ENCODE assay signal across 27 cellular contexts in the genomic region with DNA sequence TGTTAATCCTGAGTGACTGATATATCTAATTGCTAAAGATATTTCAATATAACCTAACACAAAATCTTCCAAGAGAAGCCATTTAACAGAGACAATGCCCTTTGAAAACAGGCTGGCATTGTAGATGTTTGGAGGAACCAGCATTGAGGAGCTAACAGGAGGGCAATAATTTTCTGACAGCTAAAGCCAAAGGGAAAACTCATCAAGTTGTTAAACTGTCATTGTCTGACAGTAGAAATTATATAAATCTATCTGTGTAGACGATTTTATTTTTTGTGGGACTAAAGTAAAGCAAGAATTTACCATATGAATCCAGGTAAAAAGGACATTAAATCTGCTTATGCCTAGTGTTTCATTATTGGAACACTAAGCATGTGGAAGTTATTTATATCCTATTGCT.
DNase-seq lines count a peak whose midpoint lies in the region; TF ChIP-seq lines count a peak whose summit lies in the region.
"Had no signal": no experiment of that assay in that cellular context is flagged by ENCODE, and none has a peak within 500 bp of the region (broad histone marks: within the 10 kb centered on the region; RNA-seq: fewer than 3 reads in every experiment).

No MANE protein-coding gene starts in this region.

- no peaks in the 10 kb centered on the region for H3K27me3 ChIP-seq in neural cell (ENCODE audit: insufficient read depth, low read depth, low read length)
- no peaks in the 10 kb centered on the region for H3K27me3 ChIP-seq in thyroid gland
- H3K27me3 ChIP-seq: BE2C; BLaER1; BLaER1 treated with 17β-estradiol and CSF1 and Interleukin-3, amounts not matched to agents 10 nM and 100 nM had no signal

- H3K27ac ChIP-seq in neural cell (ENCODE audit: low read length) (peak overlapping the region; percentile 53), thyroid gland (no peak overlapping the region)
- H3K27ac ChIP-seq: 22Rv1; A549; BLaER1; BLaER1 treated with 17β-estradiol and CSF1 and Interleukin-3, amounts not matched to agents 10 nM and 100 nM; C4-2B had no signal

- peak overlapping the region; percentile 26 for H3K4me3 ChIP-seq in neural cell (ENCODE audit: low read length)
- H3K4me3 ChIP-seq in thyroid gland (replicated peaks in 1 of 3): no peak overlapping the region
- H3K4me3 ChIP-seq: A549; BLaER1; BLaER1 treated with 17β-estradiol and CSF1 and Interleukin-3, amounts not matched to agents 10 nM and 100 nM had no signal

- H3K9me2 ChIP-seq in neural cell (ENCODE audit: insufficient read depth, low read length): no peaks in the 10 kb centered on the region

- WGBS in thyroid gland, 2 donors: 53 to 55% methylated on average over 1 of the region's 1 CpG

- H3K4me2 ChIP-seq in neural cell (ENCODE audit: low read length): peak overlapping the region; percentile 12
- H3K4me2 ChIP-seq: A549; BLaER1; BLaER1 treated with 17β-estradiol and CSF1 and Interleukin-3, amounts not matched to agents 10 nM and 100 nM had no signal

- H3K79me2 ChIP-seq in neural cell (replicated peaks; ENCODE audit: insufficient read depth, low read length): no peaks in the 10 kb centered on the region

- H3K9me3 ChIP-seq in neural cell (ENCODE audit: low read length): no peaks in the 10 kb centered on the region
- no peaks in the 10 kb centered on the region for H3K9me3 ChIP-seq in thyroid gland
- H3K9me3 ChIP-seq: A549; BE2C; BLaER1; BLaER1 treated with 17β-estradiol and CSF1 and Interleukin-3, amounts not matched to agents 10 nM and 100 nM; Caco-2 had no signal

- peak; percentile 92 for TF ChIP-seq EP300 in neural cell (conservative IDR thresholded peaks at IDR 0.05; ENCODE audit: poor library complexity, severe bottlenecking)

- intact Hi-C loops in thyroid gland (cut with DNase I): no loop called here

- TF ChIP-seq RAD21 in neural cell (conservative IDR thresholded peaks at IDR 0.05): no peak

- H3K9ac ChIP-seq in neural cell (ENCODE audit: low read length): no peak overlapping the region
- H3K9ac ChIP-seq: BLaER1; BLaER1 treated with 17β-estradiol and CSF1 and Interleukin-3, amounts not matched to agents 10 nM and 100 nM had no signal

- DNase-seq in thyroid gland: no peak
- DNase-seq: 8988T; ACHN; AML-193; BE2C; C1 segment of cervical spinal cord; Caco-2; Calu3; CD4-positive, alpha-beta memory T cell; CD4-positive, alpha-beta T cell; CD4-positive, CD25-positive, alpha-beta regulatory T cell; CD8-positive, alpha-beta memory T cell; CD8-positive, alpha-beta T cell; COR-L47; DMS 273 treated with DMSO at 0.1 percent for 48 hours; DMS153; DMS53; DMS79; DMS79 treated with DMSO at 0.1 percent for 48 hours; DND-41; EL had no signal

- TF ChIP-seq CTCF in neural cell (IDR thresholded peaks at IDR 0.05; ENCODE audit: poor library complexity, severe bottlenecking) (no peak), thyroid gland (IDR thresholded peaks at IDR 0.05) (no peak)

- no peaks in the 10 kb centered on the region for H4K20me1 ChIP-seq in neural cell (ENCODE audit: insufficient read depth)
- H4K20me1 ChIP-seq: BLaER1; BLaER1 treated with 17β-estradiol and CSF1 and Interleukin-3, amounts not matched to agents 10 nM and 100 nM had no signal

- no peak overlapping the region for H2AFZ ChIP-seq in neural cell (ENCODE audit: low read depth, low read length)

- H3K36me3 ChIP-seq in neural cell (ENCODE audit: insufficient read depth, low read length) (no peaks in the 10 kb centered on the region), thyroid gland (no peaks in the 10 kb centered on the region)
- H3K36me3 ChIP-seq: BE2C; BLaER1; BLaER1 treated with 17β-estradiol and CSF1 and Interleukin-3, amounts not matched to agents 10 nM and 100 nM had no signal

- TF ChIP-seq POLR2A in thyroid gland (IDR thresholded peaks at IDR 0.05): no peak

- no peaks in the 10 kb centered on the region for H3K4me1 ChIP-seq in thyroid gland
- H3K4me1 ChIP-seq: A549; BE2C; BLaER1; BLaER1 treated with 17β-estradiol and CSF1 and Interleukin-3, amounts not matched to agents 10 nM and 100 nM; Caco-2 had no signal

- no peaks in the 10 kb centered on the region for H3F3A ChIP-seq in neural cell (ENCODE audit: insufficient read depth, low read length, poor library complexity, severe bottlenecking)

TF ChIP-seq in neural cell, 6 proteins besides CTCF, POLR2A, EP300 and RAD21:
- TF ChIP-seq POLR2AphosphoS5 (IDR thresholded peaks at IDR 0.05) (peak; percentile 52), TAF1 (IDR thresholded peaks at IDR 0.05; ENCODE audit: low read depth) (no peak)
